8 cellular contexts compared by ENCODE assay signal in the genomic region with DNA sequence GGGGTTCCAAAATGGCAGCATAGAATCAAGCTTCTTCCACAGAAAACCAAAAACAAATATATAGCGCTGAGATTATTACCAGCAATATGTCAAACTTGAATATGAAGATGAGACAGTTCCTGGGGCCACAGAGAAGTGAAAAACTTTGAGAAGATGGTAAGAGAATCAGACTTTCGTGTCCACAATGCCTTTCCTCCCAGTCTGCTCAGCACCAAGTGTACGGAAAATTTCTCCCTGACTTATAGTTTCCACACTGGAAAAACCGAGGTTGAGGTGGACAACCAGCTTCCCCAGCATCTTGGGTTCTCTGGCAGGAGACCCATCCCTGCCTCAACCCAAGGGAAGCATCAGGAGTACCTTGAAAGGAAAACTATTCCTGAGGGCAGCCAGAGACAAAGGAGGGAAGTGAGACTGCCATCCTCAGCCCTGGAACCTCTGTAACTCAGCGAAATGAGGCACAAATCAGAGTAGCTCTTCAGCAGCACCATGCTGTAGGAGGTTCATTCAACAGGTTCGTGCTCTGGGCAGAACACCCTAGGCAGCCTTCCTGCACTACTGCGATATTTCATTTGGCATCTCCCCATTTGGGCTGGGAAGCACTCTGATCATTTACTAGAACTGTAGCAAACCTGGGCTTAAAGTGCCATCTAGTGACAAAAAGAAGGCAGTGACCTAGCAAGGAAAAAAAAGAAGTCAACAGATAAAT. TPM values are rescaled to one million over a fixed set of nuclear protein-coding genes. Genes with fewer than 3 reads are reported as not detected.
DNase-seq lines count a peak whose midpoint lies in the region; ATAC-seq, FAIRE-seq and TF ChIP-seq lines count a peak whose summit lies in the region.

No MANE protein-coding gene starts in this region.

- no peak for TF ChIP-seq POLR2A in GM12891 (IDR thresholded peaks at IDR 0.05; ENCODE audit: low read depth, low read length)
- no peak for TF ChIP-seq POLR2A in gastrocnemius medialis (IDR thresholded peaks at IDR 0.05)

- H3K4me3 ChIP-seq in HL-60 (replicated peaks; ENCODE audit: insufficient read depth, low read length) = no peak overlapping the region
- H3K4me3 ChIP-seq in right cardiac atrium (ENCODE audit: low read length) = no peak overlapping the region
- H3K4me3 ChIP-seq in gastrocnemius medialis = no peak overlapping the region

- DNase-seq in AML-193 (lab: John Stamatoyannopoulos, UW) = peak; percentile 33 to 51
- no peak for DNase-seq in GM12891 (ENCODE audit: insufficient read length, low spot score)
- DNase-seq in HL-60 (ENCODE audit: low read depth in 1 of 2, low spot score in 1 of 2) = peak in 1 of 2 experiments; percentile 30
- peak; percentile 77 for DNase-seq in NCI-H748 (lab: John Stamatoyannopoulos, UW; ENCODE audit: unreplicated experiment)
- peak; percentile 70 for DNase-seq in amniotic epithelial cell (ENCODE audit: low read depth)
- DNase-seq in right cardiac atrium = peak in 1 of 3 donors; percentile 52
- DNase-seq in gastrocnemius medialis = peak in 1 of 2 donors; percentile 27
- DNase-seq in COLO829 (ENCODE audit: low spot score) = no peak

- peak; percentile 89 for FAIRE-seq in GM12891 (lab: Jason Lieb, UNC)

- H3K27me3 ChIP-seq in HL-60 (ENCODE audit: insufficient read depth, poor library complexity, severe bottlenecking) (peaks cover 4% of the 10 kb centered on the region), right cardiac atrium (ENCODE audit: control insufficient read depth, insufficient read depth) (no peaks in the 10 kb centered on the region), gastrocnemius medialis (no peaks in the 10 kb centered on the region)

- H3K4me1 ChIP-seq in right cardiac atrium (ENCODE audit: control insufficient read depth, insufficient read depth, low read length) (peaks cover 2% of the 10 kb centered on the region), gastrocnemius medialis (peaks cover 0 to 3% of the 10 kb centered on the region in 2 donors)

- H3K27ac ChIP-seq in HL-60 (replicated peaks) (no peak overlapping the region), right cardiac atrium (ENCODE audit: low read length) (no peak overlapping the region), gastrocnemius medialis (no peak overlapping the region)

- peak; percentile 48 for TF ChIP-seq CTCF in HL-60 (IDR thresholded peaks at IDR 0.05; ENCODE audit: insufficient read depth, low read length)
- TF ChIP-seq CTCF in gastrocnemius medialis (IDR thresholded peaks at IDR 0.05 in 4 of 5, conservative IDR thresholded peaks at IDR 0.05 in 1 of 5) = peak; percentile 43 to 74 (median 73)

- H3K36me3 ChIP-seq in gastrocnemius medialis = no peaks in the 10 kb centered on the region

- H3K9me3 ChIP-seq in right cardiac atrium (ENCODE audit: control insufficient read depth, low read length) = no peaks in the 10 kb centered on the region
- no peaks in the 10 kb centered on the region for H3K9me3 ChIP-seq in gastrocnemius medialis

- ATAC-seq in right cardiac atrium = peak; percentile 94 to 96
- ATAC-seq in gastrocnemius medialis = peak; percentile 89 to 91

- intact Hi-C loops in right cardiac atrium (cut with DNase I) (loop anchor here in 1 of 4 donors (5.0 kb wide), 1 partner anchor 1290 kb away; no protein-coding TSS in a partner anchor), gastrocnemius medialis (cut with DNase I; ENCODE audit: low total_unique reads) (loop anchor here (1.0 to 5.0 kb wide), 2 partner anchors 52 to 110 kb away; a partner anchor contains a TSS)

- WGBS in right cardiac atrium = 59% methylated on average over 7 of the region's 7 CpGs

- in situ Hi-C loops in gastrocnemius medialis (cut with MboI; ENCODE audit: low sequenced_read_pairs in 4 of 4) = loop anchor here in 1 of 4 donors (5.0 to 25.0 kb wide), 2 partner anchors 50 to 1295 kb away; no protein-coding TSS in a partner anchor

TF ChIP-seq in GM12891, 5 proteins besides CTCF, POLR2A, EP300 and RAD21:
- TF ChIP-seq SPI1 (IDR thresholded peaks at IDR 0.05; ENCODE audit: low read depth, low read length) (peak; percentile 29; the same call in 1 of the 2 replicates), POU2F2 (IDR thresholded peaks at IDR 0.05; ENCODE audit: low read depth, low read length) (no peak)

RNA-seq across cellular contexts. Expression of a gene that starts 52.4 kb away (rescaled TPM):
- 4.1 TPM for polyA plus RNA-seq in GM12891 (2012; ENCODE audit: low read depth, missing spikeins)
- total RNA-seq in right cardiac atrium = 10 to 100 TPM; 23.7 to 39.6 (median 30.5) TPM
- 18.6 TPM for polyA plus RNA-seq in right cardiac atrium
- 10 to 100 TPM in 1 of 4 donors, 1 to 10 TPM in 3; 6.3 to 21.1 (median 7.2) TPM for total RNA-seq in gastrocnemius medialis

Comparison
In these comparisons a context has a peak if more than half of its experiments do, and no peak if none do; other contexts are left out.
1. DNase-seq: peak in AML-193 (2 of 2), NCI-H748 (single experiment) and amniotic epithelial cell (single experiment); none in GM12891 (single experiment) and COLO829 (single experiment).